Comparison of ENCODE assay signal across 8 cellular contexts in genomic region chr11:68354181-68354872, GRCh38. TPM values are rescaled to one million over a fixed set of nuclear protein-coding genes. Genes with fewer than 3 reads are reported as not detected.
DNase-seq lines count a peak whose midpoint lies in the region; ATAC-seq and TF ChIP-seq lines count a peak whose summit lies in the region.

No MANE protein-coding gene starts in this region.

- peaks cover 0 to 31% (median 0%) of the 10 kb centered on the region in 3 donors for H3K36me3 ChIP-seq in tibial nerve

- TF ChIP-seq CTCF in cardiac fibroblast (IDR thresholded peaks at IDR 0.05; ENCODE audit: low read depth, low read length) (no peak), tibial nerve (IDR thresholded peaks at IDR 0.05) (no peak)

- H3K9me3 ChIP-seq in tibial nerve: no peaks in the 10 kb centered on the region

- peak; percentile 96 for ATAC-seq in left colon

- 41 to 42% methylated on average over 25 of the region's 25 CpGs for WGBS in tibial nerve, 2 donors

- intact Hi-C loops in left colon (cut with DNase I, micrococcal nuclease): no loop called here

- peak in 1 of 2 donors; percentile 57 for TF ChIP-seq EP300 in tibial nerve (IDR thresholded peaks at IDR 0.05)

- H3K27ac ChIP-seq in tibial nerve: peak overlapping the region; percentile 24 to 87 (median 74)

- TF ChIP-seq POLR2A in tibial nerve (IDR thresholded peaks at IDR 0.05): no peak

- H3K4me1 ChIP-seq in tibial nerve: peaks cover 0 to 35% (median 12%) of the 10 kb centered on the region in 4 donors

- no peaks in the 10 kb centered on the region for H3K27me3 ChIP-seq in tibial nerve

- peak; percentile 40 for DNase-seq in HS-5 (ENCODE audit: low read depth)
- DNase-seq in cardiac fibroblast (ENCODE audit: low read depth in 2 of 2): peak; percentile 78 to 95
- DNase-seq in left colon: peak; percentile 87 to 93
- DNase-seq in tibial nerve (ENCODE audit: low spot score in 2 of 2): peak; percentile 57 to 63
- no peak for DNase-seq in SIG-M5 treated with dmso at 0.1 percent for 504 hours (lab: John Stamatoyannopoulos, UW; ENCODE audit: unreplicated experiment)
- no peak for DNase-seq in stimulated activated CD4-positive, alpha-beta T cell treated with anti-CD3 and anti-CD28 coated beads, Interleukin-4, amount 100 ng/mL, for 24 hours
- no peak for DNase-seq in activated naive CD4-positive, alpha-beta T cell treated with Interleukin-2 at 50 U/mL for 16 hours
- no peak for DNase-seq in central memory CD4-positive, alpha-beta T cell

- H3K4me3 ChIP-seq in cardiac fibroblast (replicated peaks in 1 of 2; ENCODE audit: low read depth in 2 of 2, low read length in 2 of 2) (no peak overlapping the region), tibial nerve (no peak overlapping the region)

RNA-seq across cellular contexts. Expression of gene LRP5, which starts 41.9 kb away (rescaled TPM):
- total RNA-seq in left colon (100 to 1,000 TPM in 1 of 2 donors, 10 to 100 TPM in 1; 86.8 to 106 TPM), tibial nerve (10 to 100 TPM; 22.3 to 43.2 (median 33.8) TPM)

Comparison
In these comparisons a context has a peak if more than half of its experiments do, and no peak if none do; other contexts are left out.
1. DNase-seq: peak in HS-5 (single experiment), cardiac fibroblast (2 of 2), left colon (2 of 2) and tibial nerve (2 of 2); none in SIG-M5 treated with dmso at 0.1 percent for 504 hours (single experiment), stimulated activated CD4-positive, alpha-beta T cell treated with anti-CD3 and anti-CD28 coated beads, Interleukin-4, amount 100 ng/mL, for 24 hours (single experiment), activated naive CD4-positive, alpha-beta T cell treated with Interleukin-2 at 50 U/mL for 16 hours (single experiment) and central memory CD4-positive, alpha-beta T cell (single experiment).